In the genomic region with DNA sequence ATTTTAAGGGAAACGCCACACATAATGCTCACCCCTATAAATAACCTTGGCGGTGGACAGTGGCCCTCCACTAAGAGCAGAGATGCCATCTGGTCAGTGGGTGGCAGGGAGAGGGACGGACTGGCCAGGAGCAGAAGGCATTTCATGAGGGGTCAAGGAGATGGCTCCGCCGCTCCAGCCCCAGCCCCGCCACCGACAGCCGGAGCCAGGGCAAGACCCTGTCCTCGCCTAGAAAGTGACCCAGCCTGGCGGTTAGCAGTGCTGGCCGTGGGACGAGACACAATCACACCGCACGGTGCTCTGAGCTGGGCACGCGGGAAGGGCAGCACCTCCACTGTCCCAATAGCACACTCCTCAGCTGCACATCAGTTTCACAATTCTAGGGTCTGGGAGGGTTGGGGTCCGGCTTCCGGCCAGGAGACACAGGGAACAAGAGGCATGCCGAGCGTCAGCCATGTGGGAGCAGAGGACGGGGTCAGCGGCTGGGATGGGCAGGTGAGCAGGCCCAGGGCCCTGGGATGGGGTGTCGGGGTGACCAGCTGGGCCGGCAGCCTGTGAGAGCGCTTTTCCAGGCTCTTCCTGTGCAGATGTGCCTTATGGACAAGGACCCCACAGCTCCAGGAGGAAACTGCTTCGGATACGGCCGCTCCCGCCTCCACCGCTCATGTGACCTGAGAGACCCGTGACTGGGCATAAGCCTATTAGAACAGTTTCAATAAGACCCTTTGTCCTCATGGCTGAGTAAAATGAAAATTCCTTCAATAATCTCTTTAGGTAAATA, we compare ENCODE assay signal across 15 cellular contexts. TPM values are rescaled to one million over a fixed set of nuclear protein-coding genes. Genes with fewer than 3 reads are reported as not detected.
DNase-seq lines count a peak whose midpoint lies in the region; ATAC-seq and TF ChIP-seq lines count a peak whose summit lies in the region.
"Had no signal": no experiment of that assay in that cellular context is flagged by ENCODE, and none has a peak within 500 bp of the region (broad histone marks: within the 10 kb centered on the region; RNA-seq: fewer than 3 reads in every experiment).

No MANE protein-coding gene starts in this region.

- H3K79me2 ChIP-seq in smooth muscle cell (ENCODE audit: low read depth) = no peaks in the 10 kb centered on the region

- no peaks in the 10 kb centered on the region for H3K36me3 ChIP-seq in vagina
- no peaks in the 10 kb centered on the region for H3K36me3 ChIP-seq in smooth muscle cell (ENCODE audit: low read depth)
- H3K36me3 ChIP-seq: gastrocnemius medialis had no signal

- H3F3A ChIP-seq in smooth muscle cell (ENCODE audit: low read depth) = no peaks in the 10 kb centered on the region

- no peak for TF ChIP-seq CTCF in natural killer cell (IDR thresholded peaks at IDR 0.05)
- no peak for TF ChIP-seq CTCF in dorsolateral prefrontal cortex (IDR thresholded peaks at IDR 0.05 in 54 of 56, conservative IDR thresholded peaks at IDR 0.05 in 2 of 56; ENCODE audit: low read depth in 1 of 56, partially characterized antibody in 56 of 56)
- TF ChIP-seq CTCF in nephron (IDR thresholded peaks at IDR 0.05; ENCODE audit: unreplicated experiment in 3 of 3) = no peak
- no peak for TF ChIP-seq CTCF in vagina (IDR thresholded peaks at IDR 0.05)
- TF ChIP-seq CTCF in smooth muscle cell (IDR thresholded peaks at IDR 0.05; ENCODE audit: borderline replicate concordance, insufficient read depth, poor library complexity, severe bottlenecking) = no peak

- H3K36me3 Mint-ChIP-seq in natural killer cell treated with Interleukin-12 subunit alpha and Interleukin-12 subunit beta and Interleukin-15 and Interleukin-18, amount 100 ng/mL, for 72 hours = no peaks in the 10 kb centered on the region
- H3K36me3 Mint-ChIP-seq in natural killer cell (no peaks in the 10 kb centered on the region), nephron (ENCODE audit: low read depth) (peaks cover 3% of the 10 kb centered on the region)

- H3K9me3 ChIP-seq in vagina (no peaks in the 10 kb centered on the region), smooth muscle cell (replicated peaks; ENCODE audit: low read depth) (no peaks in the 10 kb centered on the region)
- H3K9me3 ChIP-seq: gastrocnemius medialis had no signal

- no peaks in the 10 kb centered on the region for H3K9me3 Mint-ChIP-seq in natural killer cell treated with Interleukin-12 subunit alpha and Interleukin-12 subunit beta and Interleukin-15 and Interleukin-18, amount 100 ng/mL, for 72 hours
- H3K9me3 Mint-ChIP-seq in natural killer cell (no peaks in the 10 kb centered on the region), nephron (no peaks in the 10 kb centered on the region)
- H3K9me3 Mint-ChIP-seq: naive thymus-derived CD8-positive, alpha-beta T cell had no signal

- H3K4me2 ChIP-seq in smooth muscle cell = no peak overlapping the region

- H3K4me3 Mint-ChIP-seq in natural killer cell treated with Interleukin-12 subunit alpha and Interleukin-12 subunit beta and Interleukin-15 and Interleukin-18, amount 100 ng/mL, for 72 hours = no peak overlapping the region
- H3K4me3 Mint-ChIP-seq in natural killer cell (no peak overlapping the region), nephron (no peak overlapping the region)

- H4K20me1 ChIP-seq in smooth muscle cell (ENCODE audit: low read depth) = no peaks in the 10 kb centered on the region

- peaks cover 5% of the 10 kb centered on the region for H3K4me1 ChIP-seq in vagina
- H3K4me1 ChIP-seq in smooth muscle cell (ENCODE audit: low read depth) = no peaks in the 10 kb centered on the region

- WGBS in smooth muscle cell (ENCODE audit: low lambda C conversion rate) = 93% methylated on average over 31 of the region's 31 CpGs

- no peaks in the 10 kb centered on the region for H3K27me3 ChIP-seq in dorsolateral prefrontal cortex
- no peaks in the 10 kb centered on the region for H3K27me3 ChIP-seq in vagina
- no peaks in the 10 kb centered on the region for H3K27me3 ChIP-seq in smooth muscle cell (ENCODE audit: low read depth)
- H3K27me3 ChIP-seq: gastrocnemius medialis had no signal

- intact Hi-C loops in natural killer cell (cut with micrococcal nuclease) = no loop called here
- intact Hi-C loops in dorsolateral prefrontal cortex (cut with DNase I) = no loop called here
- intact Hi-C loops in vagina (cut with DNase I) = no loop called here

- no peak overlapping the region for H3K9ac ChIP-seq in smooth muscle cell (ENCODE audit: low read depth)

- no peak overlapping the region for H3K27ac Mint-ChIP-seq in natural killer cell treated with Interleukin-12 subunit alpha and Interleukin-12 subunit beta and Interleukin-15 and Interleukin-18, amount 100 ng/mL, for 72 hours
- H3K27ac Mint-ChIP-seq in natural killer cell = no peak overlapping the region
- peak overlapping the region in 2 of 3 experiments; percentile 41 to 51 for H3K27ac Mint-ChIP-seq in nephron

- H2AFZ ChIP-seq in smooth muscle cell (ENCODE audit: low read depth) = no peak overlapping the region

- TF ChIP-seq POLR2A in vagina (IDR thresholded peaks at IDR 0.05) = no peak

- H3K4me3 ChIP-seq in dorsolateral prefrontal cortex (no peak overlapping the region), vagina (no peak overlapping the region), smooth muscle cell (no peak overlapping the region)
- H3K4me3 ChIP-seq: gastrocnemius medialis had no signal

- H3K4me1 Mint-ChIP-seq in natural killer cell treated with Interleukin-12 subunit alpha and Interleukin-12 subunit beta and Interleukin-15 and Interleukin-18, amount 100 ng/mL, for 72 hours (ENCODE audit: low read depth in 2 of 2) = peaks cover 9 to 11% of the 10 kb centered on the region in 2 donors
- peaks cover 0 to 10% of the 10 kb centered on the region in 2 donors for H3K4me1 Mint-ChIP-seq in natural killer cell
- H3K4me1 Mint-ChIP-seq in nephron = peaks cover 37% of the 10 kb centered on the region

- no peak for ATAC-seq in natural killer cell treated with Interleukin-12 subunit alpha and Interleukin-12 subunit beta and Interleukin-15 and Interleukin-18, amount 100 ng/mL, for 72 hours
- no peak for ATAC-seq in natural killer cell
- ATAC-seq: gastrocnemius medialis; naive thymus-derived CD8-positive, alpha-beta T cell had no signal

- no peaks in the 10 kb centered on the region for H3K27me3 Mint-ChIP-seq in natural killer cell treated with Interleukin-12 subunit alpha and Interleukin-12 subunit beta and Interleukin-15 and Interleukin-18, amount 100 ng/mL, for 72 hours
- H3K27me3 Mint-ChIP-seq in natural killer cell (ENCODE audit: low read depth in 2 of 2) (no peaks in the 10 kb centered on the region), nephron (ENCODE audit: low read depth) (no peaks in the 10 kb centered on the region)
- H3K27me3 Mint-ChIP-seq: naive thymus-derived CD8-positive, alpha-beta T cell had no signal

- DNase-seq in natural killer cell treated with Interleukin-12 subunit alpha and Interleukin-12 subunit beta and Interleukin-15 and Interleukin-18, amount 100 ng/mL, for 72 hours (ENCODE audit: low spot score) = peak; percentile 58
- no peak for DNase-seq in natural killer cell
- DNase-seq in dorsolateral prefrontal cortex = peak in 6 of 10 donors; percentile 2 to 41 (median 32)
- no peak for DNase-seq in vagina (ENCODE audit: extremely low spot score in 2 of 2)
- DNase-seq in smooth muscle cell (lab: John Stamatoyannopoulos, UW; ENCODE audit: unreplicated experiment) = no peak
- no peak for DNase-seq in NCI-H2107 treated with DMSO at 0.1 percent for 48 hours (lab: John Stamatoyannopoulos, UW; ENCODE audit: unreplicated experiment)
- no peak for DNase-seq in NCI-H187 (lab: John Stamatoyannopoulos, UW)
- DNase-seq: AML-193; effector memory CD4-positive, alpha-beta T cell; KG1; NCI-H1436 treated with DMSO at 0.1 percent for 48 hours; T-helper 9 cell had no signal

- H3K27ac ChIP-seq in dorsolateral prefrontal cortex = peak overlapping the region in 30 of 59 donors; percentile 5 to 82 (median 69)
- H3K27ac ChIP-seq in vagina = no peak overlapping the region
- no peak overlapping the region for H3K27ac ChIP-seq in smooth muscle cell (ENCODE audit: low read depth)
- H3K27ac ChIP-seq: gastrocnemius medialis had no signal

RNA-seq across cellular contexts. Expression of a gene that starts 5.7 kb away (rescaled TPM):
- total RNA-seq in natural killer cell treated with Interleukin-12 subunit alpha and Interleukin-12 subunit beta and Interleukin-15 and Interleukin-18, amount 100 ng/mL, for 72 hours = 100 to 1,000 TPM in 1 of 2 donors, 10 to 100 TPM in 1; 23.3 to 110 TPM
- 1 to 10 TPM; 2.5 to 9.0 (median 4.9) TPM for total RNA-seq in natural killer cell
- 10 to 100 TPM; 13.2 to 83.6 (median 28.1) TPM for total RNA-seq in dorsolateral prefrontal cortex
- 4.9 TPM for total RNA-seq in vagina
- total RNA-seq in smooth muscle cell = 2.3 and 5.5 TPM in 2 replicates
- 15.4 and 33.2 TPM in 2 replicates for polyA plus RNA-seq in smooth muscle cell

Comparison
In these comparisons a context has a peak if more than half of its experiments do, and no peak if none do; other contexts are left out.
1. DNase-seq: peak in natural killer cell treated with Interleukin-12 subunit alpha and Interleukin-12 subunit beta and Interleukin-15 and Interleukin-18, amount 100 ng/mL, for 72 hours (single experiment) and dorsolateral prefrontal cortex (6 of 10); none in natural killer cell (single experiment), vagina (0 of 2), smooth muscle cell (single experiment), NCI-H2107 treated with DMSO at 0.1 percent for 48 hours (single experiment) and NCI-H187 (0 of 2).
2. H3K27ac Mint-ChIP-seq: peak in nephron (2 of 3); none in natural killer cell treated with Interleukin-12 subunit alpha and Interleukin-12 subunit beta and Interleukin-15 and Interleukin-18, amount 100 ng/mL, for 72 hours (0 of 2) and natural killer cell (0 of 2).
3. H3K27ac ChIP-seq: peak in dorsolateral prefrontal cortex (30 of 59); none in vagina (single experiment) and smooth muscle cell (single experiment).